ENCODE assay signal across 1 cellular context in genomic region chr11:59011672-59012071, GRCh38.
TF ChIP-seq lines count a peak whose summit lies in the region.

No MANE protein-coding gene starts in this region.

TF ChIP-seq in GM23338, 12 proteins besides CTCF, POLR2A, EP300 and RAD21 (continued from another document):
- TF ChIP-seq REST (IDR thresholded peaks at IDR 0.05; ENCODE audit: unreplicated experiment): no peak
- no peak for TF ChIP-seq ZNF114 (CRISPR knock-in tag; IDR thresholded peaks at IDR 0.05)
- TF ChIP-seq CREB1 (CRISPR knock-in tag; IDR thresholded peaks at IDR 0.05; ENCODE audit: low read depth): no peak
- no peak for TF ChIP-seq EZH2 (IDR thresholded peaks at IDR 0.05; ENCODE audit: low read depth, unreplicated experiment)
- no peak for TF ChIP-seq ETS1 (IDR thresholded peaks at IDR 0.05)
- TF ChIP-seq ZNF331 (CRISPR knock-in tag; IDR thresholded peaks at IDR 0.05; ENCODE audit: low read depth): no peak
- TF ChIP-seq ZNF462 (CRISPR knock-in tag; IDR thresholded peaks at IDR 0.05): no peak
- TF ChIP-seq STAT1 (IDR thresholded peaks at IDR 0.05; ENCODE audit: unreplicated experiment): no peak
- TF ChIP-seq NANOG (IDR thresholded peaks at IDR 0.05; ENCODE audit: borderline replicate concordance): no peak
- TF ChIP-seq POLR2AphosphoS5 (IDR thresholded peaks at IDR 0.05; ENCODE audit: low read depth): no peak
- TF ChIP-seq EZH2phosphoT487 (IDR thresholded peaks at IDR 0.05; ENCODE audit: unreplicated experiment): no peak
